ENCODE assay signal across 23 cellular contexts in the genomic region with DNA sequence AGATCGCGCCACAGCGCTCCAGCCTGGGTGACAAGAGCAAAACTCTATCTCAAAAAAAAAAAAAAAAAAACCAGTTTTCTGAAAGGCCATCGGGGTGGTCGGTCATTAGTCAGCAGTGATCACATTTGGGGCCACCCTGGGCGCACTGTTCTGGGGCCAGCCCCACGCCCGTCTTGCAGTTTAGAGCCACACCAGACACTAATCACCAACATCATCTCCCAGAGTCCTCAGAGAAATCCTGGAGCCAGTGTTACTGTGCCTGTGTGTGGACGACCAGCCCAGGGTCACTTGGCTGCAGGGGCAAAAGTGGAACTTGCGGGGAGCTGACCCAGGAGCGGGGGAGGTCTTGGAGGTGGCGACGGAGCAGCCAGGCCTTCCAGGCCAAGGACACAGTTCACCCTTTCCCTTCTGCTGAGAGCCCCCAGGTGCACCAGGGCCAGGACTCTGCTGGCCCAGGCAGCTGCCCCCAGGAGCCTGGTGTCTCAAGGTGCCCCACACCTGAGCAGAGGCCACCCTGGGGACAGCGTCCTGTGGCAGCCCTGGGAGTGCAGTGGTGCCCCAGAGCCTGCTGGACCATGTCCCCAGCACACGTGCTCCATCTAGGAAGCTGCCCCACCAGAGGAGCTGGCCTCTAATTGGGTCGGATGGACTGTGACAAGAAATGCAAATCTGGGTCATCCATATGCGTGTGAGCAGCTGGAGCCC. TPM values are rescaled to one million over a fixed set of nuclear protein-coding genes. Genes with fewer than 3 reads are reported as not detected.
DNase-seq lines count a peak whose midpoint lies in the region; ATAC-seq and TF ChIP-seq lines count a peak whose summit lies in the region.
"Had no signal": no experiment of that assay in that cellular context is flagged by ENCODE, and none has a peak within 500 bp of the region (broad histone marks: within the 10 kb centered on the region; RNA-seq: fewer than 3 reads in every experiment).

No MANE protein-coding gene starts in this region.

- no peak overlapping the region for H4K5ac ChIP-seq in mesendoderm (ENCODE audit: low read length)

- H3K79me1 ChIP-seq in mesendoderm (ENCODE audit: low read length): no peaks in the 10 kb centered on the region

- TF ChIP-seq POLR2A in tibial nerve (IDR thresholded peaks at IDR 0.05): no peak

- in situ Hi-C loops in brain microvascular endothelial cell (cut with HindIII; ENCODE audit: low pct_ligation_motif_present, low sequenced_read_pairs): loop anchor here (25.0 kb wide), 1 partner anchor 171 kb away; no protein-coding TSS in a partner anchor

- H2BK15ac ChIP-seq in mesendoderm (replicated peaks; ENCODE audit: low read depth): no peak overlapping the region

- H3K18ac ChIP-seq in mesendoderm (ENCODE audit: low read length): no peak overlapping the region

- no CpG with 5 or more reads among the region's 17 CpGs for WGBS in mesendoderm (ENCODE audit: extremely low coverage, insufficient coverage, low lambda C conversion rate)
- WGBS in tibial nerve, 2 donors: 81 to 82% methylated on average over 15 to 17 of the region's 17 CpGs

- H3K9me3 Mint-ChIP-seq in HFFc6: no peaks in the 10 kb centered on the region
- H3K9me3 Mint-ChIP-seq: activated naive CD8-positive, alpha-beta T cell treated with anti-CD3 and anti-CD28 coated beads, Interleukin-2, amount 50 U/mL, for 24 hours; CD8-positive, alpha-beta T cell; memory B cell; naive thymus-derived CD4-positive, alpha-beta T cell; T-helper 2 cell treated with Interferon-gamma antibody and Interleukin-4, amounts not matched to agents 5 μg/mL and 100 μg/mL, for 36 hours had no signal

- TF ChIP-seq CTCF in brain microvascular endothelial cell (IDR thresholded peaks at IDR 0.05; ENCODE audit: low read depth, low read length, missing control alignments): no peak
- no peak for TF ChIP-seq CTCF in tibial nerve (IDR thresholded peaks at IDR 0.05)
- no peak for TF ChIP-seq CTCF in HFFc6 (IDR thresholded peaks at IDR 0.05)

- H3K27me3 ChIP-seq in HUES6 (ENCODE audit: control insufficient read depth, insufficient read depth, low read length) (no peaks in the 10 kb centered on the region), brain microvascular endothelial cell (replicated peaks) (no peaks in the 10 kb centered on the region), mesendoderm (ENCODE audit: insufficient read depth, low read length, poor library complexity) (no peaks in the 10 kb centered on the region), tibial nerve (no peaks in the 10 kb centered on the region)
- H3K27me3 ChIP-seq: colonic mucosa, pancreas, right lobe of liver, uterus had no signal

- H3K9me3 ChIP-seq in HUES6 (ENCODE audit: control insufficient read depth, insufficient read depth, low read depth, low read length) (no peaks in the 10 kb centered on the region), tibial nerve (no peaks in the 10 kb centered on the region)
- H3K9me3 ChIP-seq: colonic mucosa, pancreas, right lobe of liver, uterus had no signal

- peak overlapping the region; percentile 39 for H3K9ac ChIP-seq in HUES6 (ENCODE audit: low read length)
- H3K9ac ChIP-seq in mesendoderm (ENCODE audit: low read length): no peak overlapping the region

- peaks cover 15% of the 10 kb centered on the region; the same call in 1 of the 2 replicates for H3K4me1 ChIP-seq in HUES6 (ENCODE audit: control insufficient read depth, insufficient read depth, low read length)
- no peaks in the 10 kb centered on the region for H3K4me1 ChIP-seq in mesendoderm (ENCODE audit: control insufficient read depth, low read depth, low read length)
- peaks cover 0 to 47% (median 14%) of the 10 kb centered on the region in 4 donors for H3K4me1 ChIP-seq in tibial nerve
- H3K4me1 ChIP-seq: colonic mucosa, pancreas, right lobe of liver, uterus had no signal

- no peak overlapping the region for H3K23ac ChIP-seq in mesendoderm (ENCODE audit: low read length)

- TF ChIP-seq EP300 in tibial nerve (IDR thresholded peaks at IDR 0.05): no peak

- no peak overlapping the region for H3K4ac ChIP-seq in mesendoderm (ENCODE audit: low read depth, low read length)

- no peak overlapping the region for H2BK120ac ChIP-seq in mesendoderm (ENCODE audit: low read depth, low read length)

- H3K4me1 Mint-ChIP-seq in HFFc6 (ENCODE audit: low read depth): peaks cover 43% of the 10 kb centered on the region

- H3K36me3 ChIP-seq in HUES6 (ENCODE audit: control insufficient read depth, insufficient read depth, low read length) (peaks cover 4% of the 10 kb centered on the region; the same call in 1 of the 2 replicates), brain microvascular endothelial cell (replicated peaks) (peaks cover 38% of the 10 kb centered on the region), mesendoderm (ENCODE audit: control insufficient read depth, insufficient read depth, low read length) (no peaks in the 10 kb centered on the region), tibial nerve (peaks cover 0 to 51% (median 0%) of the 10 kb centered on the region in 3 donors)
- H3K36me3 ChIP-seq: colonic mucosa, uterus had no signal

- peaks cover 25% of the 10 kb centered on the region for H3K36me3 Mint-ChIP-seq in HFFc6 (ENCODE audit: low read depth)
- H3K36me3 Mint-ChIP-seq: CD8-positive, alpha-beta T cell; naive thymus-derived CD4-positive, alpha-beta T cell had no signal

- H3K27ac Mint-ChIP-seq in HFFc6: no peak overlapping the region; the same call in 1 of the 2 replicates
- H3K27ac Mint-ChIP-seq: activated naive CD8-positive, alpha-beta T cell treated with anti-CD3 and anti-CD28 coated beads, Interleukin-2, amount 50 U/mL, for 24 hours; CD8-positive, alpha-beta T cell; memory B cell; naive thymus-derived CD4-positive, alpha-beta T cell; T-helper 2 cell treated with Interferon-gamma antibody and Interleukin-4, amounts not matched to agents 5 μg/mL and 100 μg/mL, for 36 hours had no signal

- H3K27ac ChIP-seq in HUES6 (ENCODE audit: low read depth, low read length): peak overlapping the region; percentile 74
- H3K27ac ChIP-seq in brain microvascular endothelial cell: peak overlapping the region; percentile 92
- H3K27ac ChIP-seq in mesendoderm (ENCODE audit: low read depth, low read length): no peak overlapping the region
- H3K27ac ChIP-seq in tibial nerve: peak overlapping the region; percentile 54 to 97 (median 76)
- H3K27ac ChIP-seq: colonic mucosa, pancreas, right lobe of liver, uterus, VCaP had no signal

- no peak overlapping the region for H2AK5ac ChIP-seq in mesendoderm (ENCODE audit: low read length)

- no peak overlapping the region for H4K8ac ChIP-seq in mesendoderm (ENCODE audit: low read depth, low read length)

- H3K27me3 Mint-ChIP-seq in HFFc6 (ENCODE audit: insufficient read depth): peaks cover 2% of the 10 kb centered on the region
- H3K27me3 Mint-ChIP-seq: activated naive CD8-positive, alpha-beta T cell treated with anti-CD3 and anti-CD28 coated beads, Interleukin-2, amount 50 U/mL, for 24 hours; memory B cell; naive thymus-derived CD4-positive, alpha-beta T cell had no signal

- H3K4me2 ChIP-seq in mesendoderm (ENCODE audit: low read length): no peak overlapping the region

- H2BK5ac ChIP-seq in mesendoderm (ENCODE audit: low read length): no peak overlapping the region

- ATAC-seq in HG03280 (IDR thresholded peaks at IDR 0.05; ENCODE audit: unreplicated experiment): no peak
- ATAC-seq: activated naive CD8-positive, alpha-beta T cell treated with anti-CD3 and anti-CD28 coated beads, Interleukin-2, amount 50 U/mL, for 24 hours; CD8-positive, alpha-beta T cell; naive thymus-derived CD4-positive, alpha-beta T cell had no signal

- H3K4me3 Mint-ChIP-seq in HFFc6: no peak overlapping the region
- H3K4me3 Mint-ChIP-seq: activated naive CD8-positive, alpha-beta T cell treated with anti-CD3 and anti-CD28 coated beads, Interleukin-2, amount 50 U/mL, for 24 hours; CD8-positive, alpha-beta T cell; memory B cell; naive thymus-derived CD4-positive, alpha-beta T cell; T-helper 2 cell treated with Interferon-gamma antibody and Interleukin-4, amounts not matched to agents 5 μg/mL and 100 μg/mL, for 36 hours had no signal

- H3K56ac ChIP-seq in mesendoderm (ENCODE audit: low read length): peak overlapping the region; percentile 10

- DNase-seq in brain microvascular endothelial cell (no peak), mesendoderm (peak; percentile 47), tibial nerve (ENCODE audit: low spot score in 2 of 2) (no peak), NOMO-1 treated with dmso at 0.1 percent for 144 hours (lab: John Stamatoyannopoulos, UW; ENCODE audit: unreplicated experiment) (no peak), HFFc6 (no peak)
- DNase-seq: activated CD4-positive, alpha-beta T cell treated with anti-CD3 and anti-CD28 coated beads, Interleukin-2, amount 50 U/mL, for 1 hour; activated CD8-positive, alpha-beta memory T cell treated with anti-CD3 and anti-CD28 coated beads, Interleukin-2, amount 50 U/mL, for 48 hours; activated naive CD8-positive, alpha-beta T cell treated with anti-CD3 and anti-CD28 coated beads, Interleukin-2, amount 50 U/mL, for 24 hours; CD8-positive, alpha-beta T cell; colonic mucosa; GDM1; naive thymus-derived CD4-positive, alpha-beta T cell; NCI-H1092; NCI-H187 treated with DMSO at 0.1 percent for 48 hours; NCI-H345; pancreas; right lobe of liver had no signal

- H3K4me3 ChIP-seq in HUES6 (ENCODE audit: low read depth, low read length) (no peak overlapping the region), brain microvascular endothelial cell (ENCODE audit: low read depth, low read length) (no peak overlapping the region), mesendoderm (ENCODE audit: low read length) (no peak overlapping the region), tibial nerve (no peak overlapping the region)
- H3K4me3 ChIP-seq: colonic mucosa, pancreas, right lobe of liver, uterus had no signal

- no peaks in the 10 kb centered on the region for H3K79me2 ChIP-seq in mesendoderm (ENCODE audit: control insufficient read depth, insufficient read depth, low read length)

RNA-seq across cellular contexts. Expression of a gene that starts 51.0 kb away (rescaled TPM):
- 12.8 TPM for polyA plus RNA-seq in mesendoderm (2013, experiment 1 of 2)
- 13.7 TPM for polyA plus RNA-seq in mesendoderm (2013, experiment 2 of 2)
- 10 to 100 TPM; 25.3 to 53.1 (median 43.3) TPM for total RNA-seq in tibial nerve
- 10 to 100 TPM; 66.5 to 81.1 (median 71.4) TPM for total RNA-seq in HFFc6 (2021; fragmentation: NEBNext Ultra II Directional; extraction: Animal tissue kit (Norgen Biotek cat#: 25700))
